ENCODE assay signal across 15 cellular contexts in the genomic region with DNA sequence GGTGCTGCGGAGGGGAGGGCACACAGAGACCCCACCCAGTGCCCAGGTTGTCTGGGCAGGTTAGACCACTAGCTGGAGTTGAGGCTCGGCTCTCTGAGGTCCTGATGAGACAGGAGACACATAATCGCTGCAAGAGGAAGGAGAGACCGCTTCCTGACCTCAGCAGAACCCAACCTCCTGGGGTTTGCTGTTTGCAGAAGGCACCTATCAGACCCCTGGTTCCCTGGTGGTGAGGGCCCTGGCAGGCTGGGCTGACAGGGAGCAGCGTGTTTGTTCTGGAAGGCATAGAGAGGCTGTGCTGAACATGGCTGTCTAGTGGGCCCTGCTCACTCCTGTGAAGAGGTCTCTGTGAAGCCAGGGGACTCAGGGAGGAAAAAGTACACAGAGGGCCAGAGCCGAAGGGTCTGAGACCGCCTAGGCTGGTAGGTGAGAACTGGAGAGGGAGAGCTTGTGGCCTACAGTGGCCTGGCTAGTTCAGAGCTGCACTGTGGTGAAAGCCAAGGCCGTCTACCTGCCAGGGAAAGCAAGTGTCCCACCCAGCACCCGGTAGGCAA. TPM values are rescaled to one million over a fixed set of nuclear protein-coding genes. Genes with fewer than 3 reads are reported as not detected.
DNase-seq lines count a peak whose midpoint lies in the region; ATAC-seq, FAIRE-seq and TF ChIP-seq lines count a peak whose summit lies in the region.
"Had no signal": no experiment of that assay in that cellular context is flagged by ENCODE, and none has a peak within 500 bp of the region (broad histone marks: within the 10 kb centered on the region; RNA-seq: fewer than 3 reads in every experiment).

No MANE protein-coding gene starts in this region.

- no peak for TF ChIP-seq CTCF in GM23338 (conservative IDR thresholded peaks at IDR 0.05; ENCODE audit: low read depth in 2 of 2)
- no peak for TF ChIP-seq CTCF in GM12878 (IDR thresholded peaks at IDR 0.05 in 2 of 3, conservative IDR thresholded peaks at IDR 0.05 in 1 of 3; ENCODE audit: control insufficient read depth in 2 of 3, extremely low read depth in 1 of 3, insufficient read depth in 1 of 3, low read depth in 3 of 3, low read length in 3 of 3)
- no peak for TF ChIP-seq CTCF in neural progenitor cell (IDR thresholded peaks at IDR 0.05)

- POLR2A ChIA-PET in GM12878 (lab: Charles Lee): no interaction called here

- no peaks in the 10 kb centered on the region for H3K9me3 ChIP-seq in CD4-positive, CD25-positive, alpha-beta regulatory T cell (ENCODE audit: control insufficient read depth in 2 of 2, low read length in 2 of 2)
- H3K9me3 ChIP-seq in GM12878 (replicated peaks; ENCODE audit: control insufficient read depth, insufficient read depth, low read length) (no peaks in the 10 kb centered on the region), neural progenitor cell (ENCODE audit: low read depth) (no peaks in the 10 kb centered on the region)
- H3K9me3 ChIP-seq: ascending aorta had no signal

- DNase-seq in CD4-positive, CD25-positive, alpha-beta regulatory T cell: no peak
- DNase-seq in GM23338 (ENCODE audit: low spot score): no peak
- no peak for DNase-seq in GM12878 (ENCODE audit: low read depth, low spot score)
- no peak for DNase-seq in neural progenitor cell (ENCODE audit: low spot score)
- no peak for DNase-seq in NCI-H748 (lab: John Stamatoyannopoulos, UW; ENCODE audit: unreplicated experiment)
- DNase-seq: activated CD4-positive, alpha-beta T cell treated with anti-CD3 and anti-CD28 coated beads, Interleukin-2, amount 50 U/mL, for 4 hours; COR-L47; effector CD4-positive, alpha-beta T cell; HCEC 1CT; PC-3 had no signal

- in situ Hi-C loops in GM12878 (cut with MboI): no loop called here

- BruUV-seq in GM12878 (replicated peaks; lab: Mats Ljungman, UMichigan): no TSS peak

- peak; percentile 30 to 31 for ATAC-seq in CD4-positive, CD25-positive, alpha-beta regulatory T cell (ENCODE audit: low read depth in 2 of 2)
- ATAC-seq in GM23338 (no peak), GM12878 (no peak), GM18861 (IDR thresholded peaks at IDR 0.05; ENCODE audit: unreplicated experiment) (no peak), HG03354 (IDR thresholded peaks at IDR 0.05; ENCODE audit: poor library complexity, severe bottlenecking, unreplicated experiment) (no peak)
- ATAC-seq: PC-3 had no signal

- no peak overlapping the region for H3K27ac ChIP-seq in CD4-positive, CD25-positive, alpha-beta regulatory T cell (ENCODE audit: insufficient read depth, low read length, poor library complexity, severe bottlenecking)
- H3K27ac ChIP-seq in GM23338 (ENCODE audit: low read depth) (no peak overlapping the region), GM12878 (ENCODE audit: control insufficient read depth, insufficient read depth) (no peak overlapping the region), neural progenitor cell (no peak overlapping the region)
- H3K27ac ChIP-seq: ascending aorta had no signal

- H3K9ac ChIP-seq in GM12878 (ENCODE audit: control insufficient read depth, insufficient read depth, low read length) (no peak overlapping the region), neural progenitor cell (no peak overlapping the region)

- H4K20me1 ChIP-seq in GM23338 (replicated peaks; ENCODE audit: insufficient read depth) (no peaks in the 10 kb centered on the region), GM12878 (ENCODE audit: control insufficient read depth, insufficient read depth) (no peaks in the 10 kb centered on the region), neural progenitor cell (ENCODE audit: low read depth) (peaks cover 19% of the 10 kb centered on the region)

- no peak for TF ChIP-seq RAD21 in GM12878 (IDR thresholded peaks at IDR 0.05; ENCODE audit: insufficient read depth, low read depth, low read length)

- RAD21 ChIA-PET in GM12878 (lab: Charles Lee; ENCODE audit: unreplicated experiment): interaction anchor here (2.9 kb wide), 1 partner anchor 102 kb away, joined by 17 read pairs; no protein-coding TSS in a partner anchor

- no peak for FAIRE-seq in GM12878 (lab: Jason Lieb, UNC)
- FAIRE-seq: islet of Langerhans had no signal

- no peaks in the 10 kb centered on the region for H3K27me3 ChIP-seq in CD4-positive, CD25-positive, alpha-beta regulatory T cell (ENCODE audit: control insufficient read depth, insufficient read depth, low read length)
- H3K27me3 ChIP-seq in GM23338 (ENCODE audit: insufficient read depth) (no peaks in the 10 kb centered on the region), GM12878 (replicated peaks in 1 of 2; ENCODE audit: control insufficient read depth in 2 of 2, insufficient read depth in 2 of 2, low read length in 1 of 2) (no peaks in the 10 kb centered on the region), neural progenitor cell (no peaks in the 10 kb centered on the region)
- H3K27me3 ChIP-seq: ascending aorta had no signal

- peaks cover 3% of the 10 kb centered on the region for H3K36me3 Mint-ChIP-seq in CD4-positive, CD25-positive, alpha-beta regulatory T cell
- H3K36me3 Mint-ChIP-seq in GM23338 (ENCODE audit: low read depth) (0 out of 3 replicates have a peak, but pooled peaks cover 6% of the 10 kb centered on the region), neural progenitor cell (peaks cover 6% of the 10 kb centered on the region)

- no peaks in the 10 kb centered on the region for H3K36me3 ChIP-seq in CD4-positive, CD25-positive, alpha-beta regulatory T cell (ENCODE audit: control insufficient read depth, insufficient read depth, low read length)
- H3K36me3 ChIP-seq in GM23338 (ENCODE audit: insufficient read depth) (no peaks in the 10 kb centered on the region), GM12878 (ENCODE audit: control insufficient read depth in 2 of 2, insufficient read depth in 2 of 2, low read length in 1 of 2) (peaks cover 0 to 12% of the 10 kb centered on the region in 2 experiments; a peak in 3 of 4 replicates), neural progenitor cell (no peaks in the 10 kb centered on the region)
- H3K36me3 ChIP-seq: ascending aorta had no signal

- H2AFZ ChIP-seq in GM23338: no peak overlapping the region
- peak overlapping the region; percentile 29 for H2AFZ ChIP-seq in GM12878 (ENCODE audit: control insufficient read depth, low read depth, low read length)
- no peak overlapping the region for H2AFZ ChIP-seq in neural progenitor cell (replicated peaks)

- H3K27me3 Mint-ChIP-seq in CD4-positive, CD25-positive, alpha-beta regulatory T cell: no peaks in the 10 kb centered on the region
- H3K27me3 Mint-ChIP-seq in GM23338 (ENCODE audit: insufficient read depth, low read depth, poor library complexity) (peaks cover 14% of the 10 kb centered on the region), neural progenitor cell (ENCODE audit: insufficient read depth, low read depth) (peaks cover 8% of the 10 kb centered on the region)

- CTCF ChIA-PET in GM12878 (lab: Yijun Ruan, JAX): no interaction called here

- H3K4me3 ChIP-seq in CD4-positive, CD25-positive, alpha-beta regulatory T cell (ENCODE audit: low read depth, low read length): no peak overlapping the region
- H3K4me3 ChIP-seq in GM23338: no peak overlapping the region
- H3K4me3 ChIP-seq in GM12878: no peak overlapping the region
- no peak overlapping the region for H3K4me3 ChIP-seq in neural progenitor cell
- H3K4me3 ChIP-seq: ascending aorta had no signal

- no peak for TF ChIP-seq POLR2A in GM12878 (IDR thresholded peaks at IDR 0.05; ENCODE audit: low read depth, low read length)

- peak overlapping the region; percentile 60 to 87 (median 75) for H3K27ac Mint-ChIP-seq in CD4-positive, CD25-positive, alpha-beta regulatory T cell
- 0 out of 2 replicates have a peak overlapping the region, but pooled peaks have one; percentile 70 for H3K27ac Mint-ChIP-seq in GM23338
- peak overlapping the region; percentile 80 for H3K27ac Mint-ChIP-seq in neural progenitor cell

- intact Hi-C loops in GM12878 (cut with micrococcal nuclease; ENCODE audit: unreplicated experiment): no loop called here

- SMC1A ChIA-PET in GM12878 (lab: Charles Lee; ENCODE audit: uncharacterized antibody, unreplicated experiment): interaction anchor here (1.0 to 2.5 kb wide), 3 partner anchors 22 to 41 kb away, joined by 3 to 7 read pairs (median 4); no protein-coding TSS in a partner anchor

- no peaks in the 10 kb centered on the region for H3K9me3 Mint-ChIP-seq in CD4-positive, CD25-positive, alpha-beta regulatory T cell
- no peaks in the 10 kb centered on the region for H3K9me3 Mint-ChIP-seq in GM23338
- no peaks in the 10 kb centered on the region for H3K9me3 Mint-ChIP-seq in neural progenitor cell

- H3K4me2 ChIP-seq in GM23338 (no peak overlapping the region), GM12878 (ENCODE audit: control insufficient read depth, insufficient read depth) (no peak overlapping the region), neural progenitor cell (no peak overlapping the region)

- H3F3A ChIP-seq in GM23338 (replicated peaks; ENCODE audit: low read depth) (no peaks in the 10 kb centered on the region), neural progenitor cell (ENCODE audit: low read depth) (no peaks in the 10 kb centered on the region)

- H3K4me3 Mint-ChIP-seq in CD4-positive, CD25-positive, alpha-beta regulatory T cell: peak overlapping the region in 1 of 4 donors; percentile 50
- H3K4me3 Mint-ChIP-seq in GM23338 (no peak overlapping the region), neural progenitor cell (no peak overlapping the region)

- no peaks in the 10 kb centered on the region for H3K9me2 ChIP-seq in GM23338 (ENCODE audit: insufficient read depth)

- H3K4me1 ChIP-seq in CD4-positive, CD25-positive, alpha-beta regulatory T cell (ENCODE audit: control insufficient read depth, insufficient read depth, low read length, poor library complexity, severe bottlenecking): peaks cover 11% of the 10 kb centered on the region
- H3K4me1 ChIP-seq in GM23338 (ENCODE audit: insufficient read depth): peaks cover 9% of the 10 kb centered on the region; the same call in 1 of the 2 replicates
- H3K4me1 ChIP-seq in GM12878 (ENCODE audit: control insufficient read depth, insufficient read depth, low read length): peaks cover 23% of the 10 kb centered on the region
- peaks cover 9% of the 10 kb centered on the region for H3K4me1 ChIP-seq in neural progenitor cell
- H3K4me1 ChIP-seq: ascending aorta had no signal

- WGBS in GM12878 (ENCODE audit: insufficient coverage, insufficient replicate concordance, low lambda C conversion rate, missing lambda C conversion rate): 90% methylated on average over 9 of the region's 9 CpGs

- peaks cover 0 to 18% (median 7%) of the 10 kb centered on the region in 4 donors for H3K4me1 Mint-ChIP-seq in CD4-positive, CD25-positive, alpha-beta regulatory T cell
- peaks cover 25% of the 10 kb centered on the region for H3K4me1 Mint-ChIP-seq in GM23338
- peaks cover 12% of the 10 kb centered on the region for H3K4me1 Mint-ChIP-seq in neural progenitor cell

- H3K79me2 ChIP-seq in GM23338 (replicated peaks; ENCODE audit: insufficient read depth) (no peaks in the 10 kb centered on the region), GM12878 (ENCODE audit: control insufficient read depth, insufficient read depth, low read length) (no peaks in the 10 kb centered on the region), neural progenitor cell (ENCODE audit: low read depth) (no peaks in the 10 kb centered on the region)

- TF ChIP-seq EP300 in GM12878 (IDR thresholded peaks at IDR 0.05; ENCODE audit: borderline replicate concordance in 1 of 2, control insufficient read depth in 1 of 2, low read depth in 2 of 2, low read length in 2 of 2): no peak

RNA-seq across cellular contexts. Expression of a gene that starts 39.4 kb away (rescaled TPM):
- total RNA-seq in CD4-positive, CD25-positive, alpha-beta regulatory T cell: not detected
- not detected for polyA plus RNA-seq in CD4-positive, CD25-positive, alpha-beta regulatory T cell
- total RNA-seq in GM23338 (2014; rRNA removed; shearing (Covaris generic)): 0.03 and 0.08 TPM in 2 replicates
- polyA plus RNA-seq in GM23338 (2016; fragmentation: Nextera tagmentation; extraction: Ambion mirVana): 0.05 TPM in 1 of 2 replicates, not detected in the other
- total RNA-seq in GM12878 (2013; cell fraction: nucleolus; rRNA removed): 0.06 and 0.07 TPM in 2 replicates
- not detected in 2 replicates for total RNA-seq in GM12878 (2014; rRNA removed)
- not detected in 2 replicates for total RNA-seq in GM12878 (2014; rRNA removed; fragmentation: Illumina TruSeq; extraction: Trizol)
- not detected in 2 replicates for total RNA-seq in GM12878 (2021)
- polyA plus RNA-seq in GM12878 (2011; ENCODE audit: low read depth): not detected
- 0.01 TPM in 1 of 2 replicates, not detected in the other for polyA plus RNA-seq in GM12878 (2011; rRNA removed)
- not detected in 2 replicates for polyA plus RNA-seq in GM12878 (2011; cell fraction: cytosol; rRNA removed)
- polyA plus RNA-seq in GM12878 (2011; cell fraction: nucleus; rRNA removed): 0.01 TPM in 1 of 2 replicates, not detected in the other
- not detected in 2 replicates for polyA plus RNA-seq in GM12878 (2012)
- not detected in 2 replicates for polyA plus RNA-seq in GM12878 (2014; fragmentation: Illumina TruSeq; extraction: Trizol)
- polyA plus RNA-seq in GM12878 (2014; fragmentation: Nextera tagmentation; extraction: Ambion mirVana): not detected
- not detected in 2 replicates for polyA plus RNA-seq in GM12878 (2014; rRNA removed)
- under 1 TPM in 1 of 2 experiments, not detected in 1; 0.03 TPM for polyA plus RNA-seq in GM12878 (2016; fragmentation: Nextera tagmentation; extraction: Ambion mirVana)
- not detected in 2 replicates for polyA minus RNA-seq in GM12878 (2011; rRNA and poly(A)+ RNA removed)
- not detected in 2 replicates for polyA minus RNA-seq in GM12878 (2011; cell fraction: cytosol; rRNA and poly(A)+ RNA removed)
- polyA minus RNA-seq in GM12878 (2011; cell fraction: nucleus; rRNA and poly(A)+ RNA removed): not detected in 2 replicates
- 0.06 TPM in 1 of 2 replicates, not detected in the other for total RNA-seq in neural progenitor cell (ENCODE audit: low replicate concordance)
- total RNA-seq: ascending aorta; PC-3; T-helper 1 cell treated with Interleukin-12 subunit alpha and Interleukin-12 subunit beta and Interleukin-4 antibody, amounts not matched to agents 30 ng/mL and 1 ng/mL, for 36 hours had no signal

RNA-seq across cellular contexts. Expression of a gene that starts 59.2 kb away (rescaled TPM):
- total RNA-seq in CD4-positive, CD25-positive, alpha-beta regulatory T cell: 2.3 TPM
- 1 to 10 TPM in 3 of 4 donors, under 1 TPM in 1; 0.93 to 3.1 (median 1.8) TPM for polyA plus RNA-seq in CD4-positive, CD25-positive, alpha-beta regulatory T cell
- total RNA-seq in GM23338 (2014; rRNA removed; shearing (Covaris generic)): 43.3 and 43.9 TPM in 2 replicates
- polyA plus RNA-seq in GM23338 (2016; fragmentation: Nextera tagmentation; extraction: Ambion mirVana) (5.9 and 7.1 TPM in 2 replicates), GM12878 (2011; rRNA removed) (14.9 and 28.0 TPM in 2 replicates), GM12878 (2014; fragmentation: Illumina TruSeq; extraction: Trizol) (13.5 and 21.5 TPM in 2 replicates), GM12878 (2014; fragmentation: Nextera tagmentation; extraction: Ambion mirVana) (1 to 10 TPM; 3.5 to 6.9 TPM), GM12878 (2014; rRNA removed) (23.2 and 24.4 TPM in 2 replicates), GM12878 (2016; fragmentation: Nextera tagmentation; extraction: Ambion mirVana) (10 to 100 TPM; 13.3 to 15.7 TPM)
- total RNA-seq in GM12878 (2013; cell fraction: nucleolus; rRNA removed): 15.6 and 22.4 TPM in 2 replicates
- total RNA-seq in GM12878 (2014; rRNA removed) (19.4 and 24.5 TPM in 2 replicates), GM12878 (2014; rRNA removed; fragmentation: Illumina TruSeq; extraction: Trizol) (10.0 and 10.2 TPM in 2 replicates), GM12878 (2021) (25.9 and 27.6 TPM in 2 replicates), neural progenitor cell (ENCODE audit: low replicate concordance) (19.0 and 44.9 TPM in 2 replicates)
- 6.0 TPM for polyA plus RNA-seq in GM12878 (2011; ENCODE audit: low read depth)
- polyA plus RNA-seq in GM12878 (2011; cell fraction: cytosol; rRNA removed): 44.5 and 50.8 TPM in 2 replicates
- 34.0 and 36.2 TPM in 2 replicates for polyA plus RNA-seq in GM12878 (2011; cell fraction: nucleus; rRNA removed)
- 8.8 and 11.6 TPM in 2 replicates for polyA plus RNA-seq in GM12878 (2012)
- 24.5 and 25.4 TPM in 2 replicates for polyA minus RNA-seq in GM12878 (2011; rRNA and poly(A)+ RNA removed)
- polyA minus RNA-seq in GM12878 (2011; cell fraction: cytosol; rRNA and poly(A)+ RNA removed): 5.6 and 6.5 TPM in 2 replicates
- polyA minus RNA-seq in GM12878 (2011; cell fraction: nucleus; rRNA and poly(A)+ RNA removed): 6.8 and 9.7 TPM in 2 replicates

Comparison
In these comparisons a context has a peak if more than half of its experiments do, and no peak if none do; other contexts are left out.
1. ATAC-seq: peak in CD4-positive, CD25-positive, alpha-beta regulatory T cell (2 of 2); none in GM23338 (single experiment), GM12878 (single experiment), GM18861 (single experiment) and HG03354 (single experiment).
2. Peak in every context shown above with its lines, with median percentiles within 50 percentile points of each other: H3K27ac Mint-ChIP-seq.